12 cellular contexts compared by ENCODE assay signal in genomic region chr2:42844901-42845685, GRCh38. TPM values are rescaled to one million over a fixed set of nuclear protein-coding genes. Genes with fewer than 3 reads are reported as not detected.
A peak's percentile ranks its signal among the peaks of the same experiment; 100 is the strongest.
DNase-seq lines count a peak whose midpoint lies in the region; ATAC-seq, FAIRE-seq and TF ChIP-seq lines count a peak whose summit lies in the region.
"Had no signal": no experiment of that assay in that cellular context is flagged by ENCODE, and none has a peak within 500 bp of the region (broad histone marks: within the 10 kb centered on the region; RNA-seq: fewer than 3 reads in every experiment).

No MANE protein-coding gene starts in this region.

- H3K9me3 ChIP-seq in endothelial cell of umbilical vein (replicated peaks; ENCODE audit: control insufficient read depth, insufficient read depth, low read length), result no peaks in the 10 kb centered on the region
- H3K9me3 ChIP-seq in lower lobe of right lung, result no peaks in the 10 kb centered on the region
- no peaks in the 10 kb centered on the region for H3K9me3 ChIP-seq in tibial nerve

- H2AFZ ChIP-seq in endothelial cell of umbilical vein (ENCODE audit: low read depth, low read length), result no peak overlapping the region

- no peak for TF ChIP-seq POLR2A in endothelial cell of umbilical vein (IDR thresholded peaks at IDR 0.05; ENCODE audit: low read depth, low read length)
- TF ChIP-seq POLR2A in tibial nerve (IDR thresholded peaks at IDR 0.05), result no peak

- no peaks in the 10 kb centered on the region for H3K27me3 Mint-ChIP-seq in activated CD4-positive, alpha-beta T cell treated with anti-CD3 and anti-CD28 coated beads for 36 hours

- H3K9me1 ChIP-seq in endothelial cell of umbilical vein (replicated peaks; ENCODE audit: control insufficient read depth, extremely low read depth, insufficient read depth, low read length), result no peaks in the 10 kb centered on the region

- no peak overlapping the region for H3K4me2 ChIP-seq in endothelial cell of umbilical vein (ENCODE audit: insufficient read depth, low read length)

- ATAC-seq in lower lobe of right lung (peak; percentile 44 to 75), GM19455 (IDR thresholded peaks at IDR 0.05; ENCODE audit: unreplicated experiment) (no peak)
- ATAC-seq in activated CD4-positive, alpha-beta T cell treated with anti-CD3 and anti-CD28 coated beads for 36 hours, result no peak

- WGBS in tibial nerve, 2 donors, result 23 to 30% methylated on average over 18 of the region's 18 CpGs

- H3K9me3 Mint-ChIP-seq in activated CD4-positive, alpha-beta T cell treated with anti-CD3 and anti-CD28 coated beads for 36 hours (ENCODE audit: low read depth), result no peaks in the 10 kb centered on the region

- no peaks in the 10 kb centered on the region for H3K4me1 Mint-ChIP-seq in activated CD4-positive, alpha-beta T cell treated with anti-CD3 and anti-CD28 coated beads for 36 hours

- no peaks in the 10 kb centered on the region for H4K20me1 ChIP-seq in endothelial cell of umbilical vein (replicated peaks; ENCODE audit: control insufficient read depth, extremely low read depth, insufficient read depth, low read length)

- no peak overlapping the region for H3K27ac Mint-ChIP-seq in activated CD4-positive, alpha-beta T cell treated with anti-CD3 and anti-CD28 coated beads for 36 hours

- no peak for TF ChIP-seq CTCF in endothelial cell of umbilical vein (IDR thresholded peaks at IDR 0.05; ENCODE audit: extremely low read depth in 1 of 2, insufficient read depth in 1 of 2, low read depth in 1 of 2, low read length in 2 of 2)
- TF ChIP-seq CTCF in lower lobe of right lung (IDR thresholded peaks at IDR 0.05), result no peak
- no peak for TF ChIP-seq CTCF in tibial nerve (IDR thresholded peaks at IDR 0.05)

- no peaks in the 10 kb centered on the region for H3K36me3 Mint-ChIP-seq in activated CD4-positive, alpha-beta T cell treated with anti-CD3 and anti-CD28 coated beads for 36 hours (ENCODE audit: low read depth)

- POLR2A ChIA-PET in endothelial cell of umbilical vein (lab: Charles Lee), result interaction anchor here (0.7 kb wide), 1 partner anchor 11 kb away, joined by 5 read pairs; no protein-coding TSS in a partner anchor
- POLR2A ChIA-PET in activated CD4-positive, alpha-beta T cell treated with anti-CD3 and anti-CD28 coated beads for 36 hours (lab: Charles Lee), result no interaction called here

- intact Hi-C loops in endothelial cell of umbilical vein (cut with micrococcal nuclease) (no loop called here), lower lobe of right lung (cut with DNase I) (no loop called here)
- intact Hi-C loops in activated CD4-positive, alpha-beta T cell treated with anti-CD3 and anti-CD28 coated beads for 36 hours (cut with DNase I, micrococcal nuclease), result no loop called here

- H3K4me3 ChIP-seq in endothelial cell of umbilical vein (replicated peaks in 1 of 3; ENCODE audit: insufficient read depth in 1 of 3, low read depth in 1 of 3, low read length in 3 of 3), result no peak overlapping the region
- no peak overlapping the region for H3K4me3 ChIP-seq in lower lobe of right lung
- no peak overlapping the region for H3K4me3 ChIP-seq in tibial nerve

- no peaks in the 10 kb centered on the region for H3K4me1 ChIP-seq in endothelial cell of umbilical vein (ENCODE audit: control insufficient read depth, extremely low read depth, insufficient read depth, low read length)
- peaks cover 27% of the 10 kb centered on the region for H3K4me1 ChIP-seq in lower lobe of right lung
- H3K4me1 ChIP-seq in tibial nerve, result peaks cover 0 to 72% (median 18%) of the 10 kb centered on the region in 4 donors

- DNase-seq in DMS153 (lab: John Stamatoyannopoulos, UW) (peak; percentile 33), DMS153 treated with DMSO at 0.1 percent for 48 hours (lab: John Stamatoyannopoulos, UW; ENCODE audit: unreplicated experiment) (no peak), endothelial cell of umbilical vein (ENCODE audit: low read depth, low spot score) (peak; percentile 26), lower lobe of right lung (no peak), tibial nerve (ENCODE audit: low spot score in 2 of 2) (peak in 1 of 2 donors; percentile 12)
- no peak for DNase-seq in activated CD4-positive, alpha-beta T cell treated with anti-CD3 and anti-CD28 coated beads for 36 hours
- DNase-seq in NK-92 treated with Interleukin-12 subunit alpha and Interleukin-12 subunit beta, amount 100 ng/mL, for 24 hours (lab: John Stamatoyannopoulos, UW), result no peak
- DNase-seq: activated naive CD4-positive, alpha-beta T cell treated with anti-CD3 and anti-CD28 coated beads, Interleukin-2, amount 50 U/mL, for 16 hours had no signal

- H3K27me3 ChIP-seq in endothelial cell of umbilical vein (ENCODE audit: control insufficient read depth in 2 of 2, insufficient read depth in 2 of 2, low read length in 2 of 2) (no peaks in the 10 kb centered on the region), lower lobe of right lung (ENCODE audit: low read depth) (no peaks in the 10 kb centered on the region), tibial nerve (no peaks in the 10 kb centered on the region)

- CTCF ChIA-PET in endothelial cell of umbilical vein (lab: Charles Lee), result interaction anchor here (1.0 to 1.2 kb wide), 3 partner anchors 136 to 640 kb away, joined by 3 to 4 read pairs (median 3); no protein-coding TSS in a partner anchor
- CTCF ChIA-PET in activated CD4-positive, alpha-beta T cell treated with anti-CD3 and anti-CD28 coated beads for 36 hours (lab: Charles Lee), result interaction anchor here (0.7 kb wide), 2 partner anchors 17 to 1274 kb away, joined by 3 read pairs; no protein-coding TSS in a partner anchor

- BruUV-seq in endothelial cell of umbilical vein (replicated peaks; lab: Mats Ljungman, UMichigan), result no TSS peak

- no peak overlapping the region for H3K9ac ChIP-seq in endothelial cell of umbilical vein (replicated peaks; ENCODE audit: extremely low read depth, insufficient read depth, low read length)

- FAIRE-seq in endothelial cell of umbilical vein (lab: Jason Lieb, UNC), result no peak
- FAIRE-seq: frontal cortex had no signal

- no peak overlapping the region for H3K4me3 Mint-ChIP-seq in activated CD4-positive, alpha-beta T cell treated with anti-CD3 and anti-CD28 coated beads for 36 hours

- dilution Hi-C loops in endothelial cell of umbilical vein (cut with MboI; ENCODE audit: extremely low pct_ligation_motif_present, low sequenced_read_pairs), result no loop called here

- H3K79me2 ChIP-seq in endothelial cell of umbilical vein (ENCODE audit: control insufficient read depth, insufficient read depth, low read length), result no peaks in the 10 kb centered on the region

- H3K27ac ChIP-seq in endothelial cell of umbilical vein (ENCODE audit: insufficient read depth, low read depth, low read length) (no peak overlapping the region), lower lobe of right lung (peak overlapping the region; percentile 56), tibial nerve (peak overlapping the region; percentile 27 to 78 (median 54))
- H3K27ac ChIP-seq: 22Rv1 had no signal

- no peak for TF ChIP-seq EP300 in tibial nerve (IDR thresholded peaks at IDR 0.05)

- H3K36me3 ChIP-seq in endothelial cell of umbilical vein (ENCODE audit: control insufficient read depth in 2 of 2, extremely low read depth in 1 of 2, insufficient read depth in 2 of 2, low read length in 2 of 2) (no peaks in the 10 kb centered on the region), lower lobe of right lung (no peaks in the 10 kb centered on the region), tibial nerve (no peaks in the 10 kb centered on the region)

TF ChIP-seq in endothelial cell of umbilical vein, 7 proteins besides CTCF, POLR2A, EP300 and RAD21:
- no peak for TF ChIP-seq MYC (IDR thresholded peaks at IDR 0.05; ENCODE audit: low read depth, low read length)
- no peak for TF ChIP-seq FOS (IDR thresholded peaks at IDR 0.05; ENCODE audit: borderline replicate concordance, insufficient read depth, low read length)
- TF ChIP-seq JUN (IDR thresholded peaks at IDR 0.05; ENCODE audit: borderline replicate concordance, insufficient read depth, insufficient read length, low read depth), result no peak
- no peak for TF ChIP-seq GATA2 (IDR thresholded peaks at IDR 0.05; ENCODE audit: insufficient read depth, insufficient read length, low read depth, low read length)
- TF ChIP-seq MAX (IDR thresholded peaks at IDR 0.05; ENCODE audit: insufficient read depth, insufficient read length), result no peak
- TF ChIP-seq POLR2AphosphoS5 (IDR thresholded peaks at IDR 0.05; ENCODE audit: insufficient read depth, low read depth, low read length), result no peak
- TF ChIP-seq EZH2 (IDR thresholded peaks at IDR 0.05; ENCODE audit: borderline replicate concordance, low read depth, low read length, severe bottlenecking), result no peak

RNA-seq across cellular contexts. Expression of gene HAAO, which starts 52.7 kb away (rescaled TPM):
- total RNA-seq in endothelial cell of umbilical vein, result 0.60 and 0.82 TPM in 2 replicates
- polyA plus RNA-seq in endothelial cell of umbilical vein, result 1.1 and 1.8 TPM in 2 replicates
- polyA plus RNA-seq in endothelial cell of umbilical vein (2011; cell fraction: cytosol; rRNA removed), result 0.43 and 0.63 TPM in 2 replicates
- 0.83 and 1.1 TPM in 2 replicates for polyA plus RNA-seq in endothelial cell of umbilical vein (2011; cell fraction: nucleus; rRNA removed)
- 0.94 and 0.95 TPM in 2 replicates for polyA plus RNA-seq in endothelial cell of umbilical vein (2012)
- 0.51 and 0.55 TPM in 2 replicates for polyA minus RNA-seq in endothelial cell of umbilical vein
- not detected for polyA minus RNA-seq in endothelial cell of umbilical vein (2011; cell fraction: cytosol; rRNA and poly(A)+ RNA removed)
- 0.38 TPM in 1 of 2 replicates, not detected in the other for polyA minus RNA-seq in endothelial cell of umbilical vein (2011; cell fraction: nucleus; rRNA and poly(A)+ RNA removed)
- 6.1 TPM for total RNA-seq in lower lobe of right lung
- 10 to 100 TPM in 1 of 4 donors, 1 to 10 TPM in 3; 5.9 to 24.1 (median 7.6) TPM for total RNA-seq in tibial nerve
- 1 to 10 TPM in 1 of 2 experiments, under 1 TPM in 1; 0.86 to 1.2 TPM for total RNA-seq in activated CD4-positive, alpha-beta T cell treated with anti-CD3 and anti-CD28 coated beads for 36 hours
- total RNA-seq: NCI-H460 had no signal

Comparison
In these comparisons a context has a peak if more than half of its experiments do, and no peak if none do; other contexts are left out.
1. DNase-seq: peak in DMS153 (single experiment) and endothelial cell of umbilical vein (single experiment); none in DMS153 treated with DMSO at 0.1 percent for 48 hours (single experiment), lower lobe of right lung (single experiment), activated CD4-positive, alpha-beta T cell treated with anti-CD3 and anti-CD28 coated beads for 36 hours (single experiment) and NK-92 treated with Interleukin-12 subunit alpha and Interleukin-12 subunit beta, amount 100 ng/mL, for 24 hours (single experiment).
2. ATAC-seq: peak in lower lobe of right lung (2 of 2); none in activated CD4-positive, alpha-beta T cell treated with anti-CD3 and anti-CD28 coated beads for 36 hours (single experiment) and GM19455 (single experiment).